ENCODE assay signal across 22 cellular contexts in genomic region chr17:79246226-79246794, GRCh38.
DNase-seq lines count a peak whose midpoint lies in the region; ATAC-seq and TF ChIP-seq lines count a peak whose summit lies in the region.
"Had no signal": no experiment of that assay in that cellular context is flagged by ENCODE, and none has a peak within 500 bp of the region (broad histone marks: within the 10 kb centered on the region; RNA-seq: fewer than 3 reads in every experiment).

No MANE protein-coding gene starts in this region.

- no peak overlapping the region for H3K4me3 Mint-ChIP-seq in activated CD4-positive, alpha-beta T cell treated with anti-CD3 and anti-CD28 coated beads, Interleukin-2, amount 10 ng/mL, durations not matched to agents 7 days and 5 days
- peak overlapping the region; percentile 69 for H3K4me3 Mint-ChIP-seq in glutamatergic neuron (ENCODE audit: unreplicated experiment)
- H3K4me3 Mint-ChIP-seq: CD8-positive, alpha-beta memory T cell; H9; HFFc6 had no signal

- H3K4me3 ChIP-seq in WERI-Rb-1 (ENCODE audit: low read depth, low read length), result no peak overlapping the region
- H3K4me3 ChIP-seq: SJCRH30 had no signal

- peaks cover 1% of the 10 kb centered on the region for H3K27me3 Mint-ChIP-seq in activated CD4-positive, alpha-beta T cell treated with anti-CD3 and anti-CD28 coated beads, Interleukin-2, amount 10 ng/mL, durations not matched to agents 7 days and 5 days
- H3K27me3 Mint-ChIP-seq in glutamatergic neuron (ENCODE audit: unreplicated experiment), result peaks cover 29% of the 10 kb centered on the region

- POLR2A ChIA-PET in activated CD4-positive, alpha-beta T cell treated with anti-CD3 and anti-CD28 coated beads, Interleukin-2, amount 10 ng/mL, durations not matched to agents 7 days and 5 days (lab: Charles Lee), result no interaction called here

- TF ChIP-seq CTCF in WERI-Rb-1 (IDR thresholded peaks at IDR 0.05; ENCODE audit: low read depth, low read length) (no peak), glutamatergic neuron (IDR thresholded peaks at IDR 0.05; ENCODE audit: partially characterized antibody, unreplicated experiment) (no peak)

- H3K9me3 Mint-ChIP-seq in activated CD4-positive, alpha-beta T cell treated with anti-CD3 and anti-CD28 coated beads, Interleukin-2, amount 10 ng/mL, durations not matched to agents 7 days and 5 days, result no peaks in the 10 kb centered on the region
- H3K9me3 Mint-ChIP-seq in glutamatergic neuron (ENCODE audit: unreplicated experiment), result peaks cover 24% of the 10 kb centered on the region
- H3K9me3 Mint-ChIP-seq: CD8-positive, alpha-beta memory T cell; HFFc6 had no signal

- H3K9me3 ChIP-seq in WERI-Rb-1 (ENCODE audit: severe bottlenecking), result peaks cover 8% of the 10 kb centered on the region
- H3K9me3 ChIP-seq: SJCRH30 had no signal

- CTCF ChIA-PET in activated CD4-positive, alpha-beta T cell treated with anti-CD3 and anti-CD28 coated beads, Interleukin-2, amount 10 ng/mL, durations not matched to agents 7 days and 5 days (lab: Charles Lee), result no interaction called here

- no peak for DNase-seq in activated CD4-positive, alpha-beta T cell treated with anti-CD3 and anti-CD28 coated beads, Interleukin-2, amount 10 ng/mL, durations not matched to agents 7 days and 5 days
- no peak for DNase-seq in activated CD4-positive, alpha-beta T cell treated with anti-CD3 and anti-CD28 coated beads, Interleukin-2, amount 50 U/mL, for 1 hour
- DNase-seq in WERI-Rb-1 (peak; percentile 72), glutamatergic neuron (peak; percentile 61), globus pallidus (ENCODE audit: low spot score) (no peak)
- DNase-seq: Calu3; CD8-positive, alpha-beta memory T cell; GDM1; H9; HFFc6; KG1; NCI-H1092; NCI-H1436; NCI-H187 treated with DMSO at 0.1 percent for 48 hours; NCI-H2107; NCI-H2227 treated with DMSO at 0.1 percent for 48 hours; NCI-H510A treated with DMSO at 0.1 percent for 48 hours; OCI-M1; SJCRH30 had no signal

- no peaks in the 10 kb centered on the region for H3K36me3 Mint-ChIP-seq in activated CD4-positive, alpha-beta T cell treated with anti-CD3 and anti-CD28 coated beads, Interleukin-2, amount 10 ng/mL, durations not matched to agents 7 days and 5 days (ENCODE audit: low read depth)
- H3K36me3 Mint-ChIP-seq in glutamatergic neuron (ENCODE audit: unreplicated experiment), result no peaks in the 10 kb centered on the region
- H3K36me3 Mint-ChIP-seq: CD8-positive, alpha-beta memory T cell had no signal

- H3K4me1 Mint-ChIP-seq in activated CD4-positive, alpha-beta T cell treated with anti-CD3 and anti-CD28 coated beads, Interleukin-2, amount 10 ng/mL, durations not matched to agents 7 days and 5 days, result no peaks in the 10 kb centered on the region
- H3K4me1 Mint-ChIP-seq in glutamatergic neuron (ENCODE audit: low read depth, unreplicated experiment), result peaks cover 21% of the 10 kb centered on the region
- H3K4me1 Mint-ChIP-seq: CD8-positive, alpha-beta memory T cell had no signal

- H3K27me3 ChIP-seq in WERI-Rb-1 (ENCODE audit: insufficient read depth, low read depth, severe bottlenecking), result no peaks in the 10 kb centered on the region

- peak overlapping the region; percentile 6 for H3K27ac ChIP-seq in WERI-Rb-1
- H3K27ac ChIP-seq: C4-2B, SJCRH30 had no signal

- H3K36me3 ChIP-seq in WERI-Rb-1, result peaks cover 7% of the 10 kb centered on the region
- H3K36me3 ChIP-seq: SJCRH30 had no signal

- ATAC-seq in HG02763 (IDR thresholded peaks at IDR 0.05; ENCODE audit: unreplicated experiment), result no peak
- no peak for ATAC-seq in GM19395 (IDR thresholded peaks at IDR 0.05; ENCODE audit: unreplicated experiment)

- H3K27ac Mint-ChIP-seq in activated CD4-positive, alpha-beta T cell treated with anti-CD3 and anti-CD28 coated beads, Interleukin-2, amount 10 ng/mL, durations not matched to agents 7 days and 5 days, result peak overlapping the region; percentile 41
- H3K27ac Mint-ChIP-seq in glutamatergic neuron (ENCODE audit: unreplicated experiment), result peak overlapping the region; percentile 74
- H3K27ac Mint-ChIP-seq: CD8-positive, alpha-beta memory T cell; H9; HFFc6 had no signal

Comparison
In these comparisons a context has a peak if more than half of its experiments do, and no peak if none do; other contexts are left out.
1. DNase-seq: peak in WERI-Rb-1 (single experiment) and glutamatergic neuron (single experiment); none in activated CD4-positive, alpha-beta T cell treated with anti-CD3 and anti-CD28 coated beads, Interleukin-2, amount 10 ng/mL, durations not matched to agents 7 days and 5 days (single experiment), activated CD4-positive, alpha-beta T cell treated with anti-CD3 and anti-CD28 coated beads, Interleukin-2, amount 50 U/mL, for 1 hour (single experiment) and globus pallidus (single experiment).